Comparison of ENCODE assay signal across 12 cellular contexts in the genomic region with DNA sequence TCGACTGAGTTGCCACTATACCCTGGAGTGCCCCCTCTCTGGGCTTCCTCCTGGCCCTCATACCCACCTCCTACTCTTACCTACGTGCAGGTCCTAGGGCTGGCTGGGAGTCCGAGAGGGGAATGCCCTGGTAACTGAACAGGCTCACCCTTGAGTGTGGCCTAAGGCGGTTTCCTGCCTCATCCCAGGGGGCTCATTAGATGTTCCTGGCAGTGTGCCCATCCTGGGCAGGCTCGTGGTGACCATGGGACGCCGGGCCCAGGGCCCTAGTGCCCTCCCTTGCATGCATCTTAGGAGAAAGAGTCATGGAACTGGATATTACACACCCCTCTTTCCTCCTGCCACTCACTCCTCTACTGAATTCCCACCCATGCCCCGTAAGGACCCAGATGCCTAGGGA. TPM values are rescaled to one million over a fixed set of nuclear protein-coding genes. Genes with fewer than 3 reads are reported as not detected.
DNase-seq lines count a peak whose midpoint lies in the region; ATAC-seq lines count a peak whose summit lies in the region.
"Had no signal": no experiment of that assay in that cellular context is flagged by ENCODE, and none has a peak within 500 bp of the region (broad histone marks: within the 10 kb centered on the region; RNA-seq: fewer than 3 reads in every experiment).

No MANE protein-coding gene starts in this region.

- H3K36me3 Mint-ChIP-seq in naive thymus-derived CD4-positive, alpha-beta T cell: peaks cover 0 to 3% (median 0%) of the 10 kb centered on the region in 5 donors

- POLR2A ChIA-PET in naive thymus-derived CD4-positive, alpha-beta T cell (lab: Charles Lee): interaction anchor here (0.7 to 6.6 kb wide), 4 partner anchors 11 to 27 kb away, joined by 3 to 95 read pairs (median 4); a partner anchor contains a TSS

- no peaks in the 10 kb centered on the region for H3K36me3 ChIP-seq in naive thymus-derived CD4-positive, alpha-beta T cell (ENCODE audit: control insufficient read depth in 2 of 3, insufficient read depth in 3 of 3, low read length in 3 of 3)

- no peak for ATAC-seq in GM21825 (IDR thresholded peaks at IDR 0.05; ENCODE audit: unreplicated experiment)
- no peak for ATAC-seq in naive thymus-derived CD4-positive, alpha-beta T cell
- ATAC-seq: CD8-positive, alpha-beta T cell had no signal

- H3K4me1 ChIP-seq in naive thymus-derived CD4-positive, alpha-beta T cell (ENCODE audit: control insufficient read depth in 2 of 2, insufficient read depth in 2 of 2, low read length in 2 of 2): peaks cover 11 to 23% of the 10 kb centered on the region in 2 donors

- H3K4me3 Mint-ChIP-seq in naive thymus-derived CD4-positive, alpha-beta T cell: peak overlapping the region in 1 of 10 donors; percentile 69

- H3K27ac Mint-ChIP-seq in naive thymus-derived CD4-positive, alpha-beta T cell: no peak overlapping the region
- H3K27ac Mint-ChIP-seq: CD8-positive, alpha-beta T cell had no signal

- no peak overlapping the region for H3K4me3 ChIP-seq in naive thymus-derived CD4-positive, alpha-beta T cell (ENCODE audit: low read length)

- peaks cover 20 to 33% (median 26%) of the 10 kb centered on the region in 7 donors for H3K4me1 Mint-ChIP-seq in naive thymus-derived CD4-positive, alpha-beta T cell

- peak overlapping the region; percentile 11 for H3K27ac ChIP-seq in cingulate gyrus (ENCODE audit: low read depth, low read length)
- no peak overlapping the region for H3K27ac ChIP-seq in naive thymus-derived CD4-positive, alpha-beta T cell (ENCODE audit: low read depth, low read length)

- H3K27me3 Mint-ChIP-seq in naive thymus-derived CD4-positive, alpha-beta T cell: peaks cover 0 to 3% (median 0%) of the 10 kb centered on the region in 5 donors

- intact Hi-C loops in posterior vena cava (cut with DNase I): loop anchor here in 1 of 2 donors (5.0 kb wide), 1 partner anchor 42 kb away; no protein-coding TSS in a partner anchor
- intact Hi-C loops in naive thymus-derived CD4-positive, alpha-beta T cell (cut with micrococcal nuclease): loop anchor here in 1 of 2 donors (5.0 kb wide), 1 partner anchor 102 kb away; a partner anchor contains a TSS

- DNase-seq in COLO668 (lab: John Stamatoyannopoulos, UW; ENCODE audit: unreplicated experiment) (peak; percentile 58), NCI-H146 (lab: John Stamatoyannopoulos, UW) (peak; percentile 75), posterior vena cava (ENCODE audit: low spot score) (peak; percentile 83), HUDEP-2 (lab: John Stamatoyannopoulos, UW; ENCODE audit: unreplicated experiment in 76 of 76) (no peak)
- DNase-seq in naive thymus-derived CD4-positive, alpha-beta T cell: no peak
- DNase-seq in stimulated activated CD8-positive, alpha-beta memory T cell treated with anti-CD3 and anti-CD28 coated beads, Interleukin-4, amount 100 ng/mL, for 48 hours: no peak
- DNase-seq: CD8-positive, alpha-beta T cell; NCI-H1436; stimulated activated CD4-positive, alpha-beta T cell treated with anti-CD3 and anti-CD28 coated beads, Interleukin-4, amount 100 ng/mL, for 4 hours had no signal

- no peaks in the 10 kb centered on the region for H3K9me3 ChIP-seq in naive thymus-derived CD4-positive, alpha-beta T cell (ENCODE audit: control insufficient read depth in 2 of 3, low read length in 3 of 3)

- H3K9me3 Mint-ChIP-seq in naive thymus-derived CD4-positive, alpha-beta T cell: no peaks in the 10 kb centered on the region
- H3K9me3 Mint-ChIP-seq: CD8-positive, alpha-beta T cell had no signal

- no peaks in the 10 kb centered on the region for H3K27me3 ChIP-seq in naive thymus-derived CD4-positive, alpha-beta T cell (ENCODE audit: control insufficient read depth in 2 of 2, insufficient read depth in 2 of 2, low read length in 2 of 2)

- CTCF ChIA-PET in naive thymus-derived CD4-positive, alpha-beta T cell (lab: Charles Lee): interaction anchor here (0.7 kb wide), 1 partner anchor 15 kb away, joined by 3 read pairs; no protein-coding TSS in a partner anchor

RNA-seq across cellular contexts. Expression of a gene that starts 2.8 kb away (rescaled TPM):
- 10 to 100 TPM; 21.1 to 22.7 TPM for total RNA-seq in posterior vena cava
- 10 to 100 TPM; 15.9 to 31.0 (median 20.7) TPM for total RNA-seq in naive thymus-derived CD4-positive, alpha-beta T cell
- polyA plus RNA-seq in naive thymus-derived CD4-positive, alpha-beta T cell: 10 to 100 TPM in 1 of 2 donors, 1 to 10 TPM in 1; 5.6 to 11.0 TPM

RNA-seq across cellular contexts. Expression of a gene that starts 29.8 kb away (rescaled TPM):
- 10 to 100 TPM; 37.5 to 41.6 TPM for total RNA-seq in posterior vena cava
- 100 to 1,000 TPM in 3 of 5 experiments, 10 to 100 TPM in 2; 76.8 to 149 (median 127) TPM for total RNA-seq in naive thymus-derived CD4-positive, alpha-beta T cell
- 100 to 1,000 TPM; 224 to 229 TPM for polyA plus RNA-seq in naive thymus-derived CD4-positive, alpha-beta T cell

RNA-seq across cellular contexts. Expression of a gene that starts 30.1 kb away (rescaled TPM):
- total RNA-seq in posterior vena cava: 1 to 10 TPM; 4.1 to 5.9 TPM
- total RNA-seq in naive thymus-derived CD4-positive, alpha-beta T cell: 10 to 100 TPM in 4 of 5 experiments, 1 to 10 TPM in 1; 7.3 to 16.3 (median 14.9) TPM
- polyA plus RNA-seq in naive thymus-derived CD4-positive, alpha-beta T cell: 1 to 10 TPM in 1 of 2 donors, under 1 TPM in 1; 0.61 to 1.2 TPM

RNA-seq across cellular contexts. Expression of a gene that starts 45.4 kb away (rescaled TPM):
- total RNA-seq in posterior vena cava: not detected
- total RNA-seq in naive thymus-derived CD4-positive, alpha-beta T cell: 1 to 10 TPM in 1 of 5 experiments, under 1 TPM in 3, not detected in 1; 0.40 to 1.8 (median 0.63) TPM
- not detected for polyA plus RNA-seq in naive thymus-derived CD4-positive, alpha-beta T cell
- total RNA-seq: RPMI7951 had no signal

Comparison
In these comparisons a context has a peak if more than half of its experiments do, and no peak if none do; other contexts are left out.
1. DNase-seq: peak in COLO668 (single experiment), NCI-H146 (single experiment) and posterior vena cava (single experiment); none in HUDEP-2 (0 of 76), naive thymus-derived CD4-positive, alpha-beta T cell (0 of 9) and stimulated activated CD8-positive, alpha-beta memory T cell treated with anti-CD3 and anti-CD28 coated beads, Interleukin-4, amount 100 ng/mL, for 48 hours (single experiment).